In genomic region chr15:63874616-63875015, GRCh38 we compare ENCODE assay signal across 17 cellular contexts. TPM values are rescaled to one million over a fixed set of nuclear protein-coding genes. Genes with fewer than 3 reads are reported as not detected.
DNase-seq lines count a peak whose midpoint lies in the region; ATAC-seq, FAIRE-seq and TF ChIP-seq lines count a peak whose summit lies in the region.
"Had no signal": no experiment of that assay in that cellular context is flagged by ENCODE, and none has a peak within 500 bp of the region (broad histone marks: within the 10 kb centered on the region; RNA-seq: fewer than 3 reads in every experiment).

No MANE protein-coding gene starts in this region.

- WGBS in psoas muscle, 3 donors, result 64 to 79% (median 67%) methylated on average over 4 of the region's 4 CpGs

- no peak for TF ChIP-seq CTCF in HCT116 (IDR thresholded peaks at IDR 0.05 in 2 of 3, conservative IDR thresholded peaks at IDR 0.05 in 1 of 3; ENCODE audit: borderline replicate concordance in 1 of 3, insufficient read depth in 1 of 3, low read depth in 2 of 3, low read length in 2 of 3)
- TF ChIP-seq CTCF in bronchial epithelial cell (IDR thresholded peaks at IDR 0.05; ENCODE audit: insufficient read depth, low read length, severe bottlenecking), result no peak
- no peak for TF ChIP-seq CTCF in psoas muscle (IDR thresholded peaks at IDR 0.05)

- H3K4me3 ChIP-seq in HCT116 (replicated peaks in 1 of 2; ENCODE audit: low read depth in 1 of 2, low read length in 2 of 2), result no peak overlapping the region; a peak in 1 of 4 replicates
- no peak overlapping the region for H3K4me3 ChIP-seq in bronchial epithelial cell (ENCODE audit: low read depth, low read length)
- no peak overlapping the region for H3K4me3 ChIP-seq in psoas muscle
- H3K4me3 ChIP-seq: BLaER1 had no signal

- H3K9me3 ChIP-seq in HCT116 (ENCODE audit: control insufficient read depth in 1 of 2, insufficient read depth in 1 of 2, low read depth in 1 of 2, low read length in 2 of 2), result no peaks in the 10 kb centered on the region
- H3K9me3 ChIP-seq in psoas muscle, result no peaks in the 10 kb centered on the region
- H3K9me3 ChIP-seq: BLaER1 had no signal

- no peak for TF ChIP-seq POLR2A in HCT116 (IDR thresholded peaks at IDR 0.05; ENCODE audit: borderline replicate concordance, extremely low read depth, insufficient read depth, insufficient read length)

- H4K20me1 ChIP-seq in HCT116 (ENCODE audit: insufficient read depth), result no peaks in the 10 kb centered on the region
- H4K20me1 ChIP-seq: BLaER1 had no signal

- peak overlapping the region; percentile 52 for H3K4me2 ChIP-seq in HCT116 (ENCODE audit: low read length)
- H3K4me2 ChIP-seq: BLaER1 had no signal

- H3K27ac ChIP-seq in HCT116 (ENCODE audit: low read depth, low read length) (no peak overlapping the region), psoas muscle (no peak overlapping the region)
- H3K27ac ChIP-seq: BLaER1, HL-60 had no signal

- H2AFZ ChIP-seq in HCT116 (ENCODE audit: low read depth, low read length, poor library complexity, severe bottlenecking), result no peak overlapping the region

- H3K27ac Mint-ChIP-seq in stimulated activated naive CD8-positive, alpha-beta T cell treated with anti-CD3 and anti-CD28 coated beads, Interleukin-15, amount 100 ng/mL, for 72 hours, result no peak overlapping the region
- H3K27ac Mint-ChIP-seq: CD14-positive monocyte, H9 had no signal

- CTCF ChIA-PET in HCT116 (lab: Charles Lee), result no interaction called here

- POLR2A ChIA-PET in HCT116 (lab: Charles Lee), result no interaction called here

- H3K4me1 Mint-ChIP-seq in stimulated activated naive CD8-positive, alpha-beta T cell treated with anti-CD3 and anti-CD28 coated beads, Interleukin-15, amount 100 ng/mL, for 72 hours, result peaks cover 20% of the 10 kb centered on the region

- RAD21 ChIA-PET in HCT116 (lab: Charles Lee; ENCODE audit: low non-redundant PET in 1 of 2, low total read pairs in 2 of 2, uncharacterized antibody in 2 of 2, unreplicated experiment in 2 of 2), result no interaction called here

- H3K36me3 ChIP-seq in HCT116 (ENCODE audit: control insufficient read depth in 1 of 2, insufficient read depth in 2 of 2, low read length in 2 of 2) (no peaks in the 10 kb centered on the region), bronchial epithelial cell (ENCODE audit: control insufficient read depth, insufficient read depth, low read length) (no peaks in the 10 kb centered on the region), psoas muscle (ENCODE audit: insufficient read depth in 1 of 2, low read depth in 1 of 2) (no peaks in the 10 kb centered on the region)
- H3K36me3 ChIP-seq: BLaER1 had no signal

- intact Hi-C loops in HCT116 (cut with micrococcal nuclease), result no loop called here
- intact Hi-C loops in psoas muscle (cut with DNase I), result no loop called here

- BruUV-seq in HCT116 (replicated peaks; lab: Mats Ljungman, UMichigan), result no TSS peak

- H3K9me2 ChIP-seq in HCT116 (ENCODE audit: insufficient read depth), result no peaks in the 10 kb centered on the region

- H3K4me1 ChIP-seq in HCT116 (ENCODE audit: control insufficient read depth in 1 of 2, insufficient read depth in 2 of 2, low read length in 2 of 2), result peaks cover 15 to 47% of the 10 kb centered on the region in 2 experiments
- H3K4me1 ChIP-seq in psoas muscle, result no peaks in the 10 kb centered on the region

- no peaks in the 10 kb centered on the region for H3K27me3 ChIP-seq in HCT116 (ENCODE audit: insufficient read depth, low read length)
- H3K27me3 ChIP-seq in bronchial epithelial cell (ENCODE audit: control insufficient read depth, insufficient read depth, low read length), result no peaks in the 10 kb centered on the region
- H3K27me3 ChIP-seq in psoas muscle (ENCODE audit: insufficient read depth in 3 of 3, low read length in 2 of 3), result no peaks in the 10 kb centered on the region
- H3K27me3 ChIP-seq: BLaER1 had no signal

- no peak overlapping the region for H3K4me3 Mint-ChIP-seq in stimulated activated naive CD8-positive, alpha-beta T cell treated with anti-CD3 and anti-CD28 coated beads, Interleukin-15, amount 100 ng/mL, for 72 hours
- H3K4me3 Mint-ChIP-seq: CD14-positive monocyte; CD4-positive, alpha-beta memory T cell; H9 had no signal

- no peaks in the 10 kb centered on the region for H3K79me2 ChIP-seq in HCT116 (ENCODE audit: insufficient read depth, low read length)

- H3K9ac ChIP-seq in HCT116 (ENCODE audit: low read length), result no peak overlapping the region
- H3K9ac ChIP-seq: BLaER1 had no signal

- H3K27me3 Mint-ChIP-seq in stimulated activated naive CD8-positive, alpha-beta T cell treated with anti-CD3 and anti-CD28 coated beads, Interleukin-15, amount 100 ng/mL, for 72 hours, result no peaks in the 10 kb centered on the region
- H3K27me3 Mint-ChIP-seq: CD4-positive, alpha-beta memory T cell had no signal

- DNase-seq in HCT116 (ENCODE audit: low read depth, low spot score), result no peak
- peak; percentile 29 for DNase-seq in bronchial epithelial cell (ENCODE audit: low read depth)
- peak; percentile 95 for DNase-seq in islet precursor cell
- DNase-seq in effector CD8-positive, alpha-beta T cell (lab: John Stamatoyannopoulos, UW), result no peak
- DNase-seq in stimulated activated naive CD8-positive, alpha-beta T cell treated with anti-CD3 and anti-CD28 coated beads, Interleukin-15, amount 100 ng/mL, for 72 hours, result no peak
- DNase-seq in psoas muscle, result no peak
- DNase-seq: 8988T; CD4-positive, alpha-beta memory T cell; DMS153; DMS79; GF-D8; GOT3; H9 had no signal

- TF ChIP-seq RAD21 in HCT116 (IDR thresholded peaks at IDR 0.05; ENCODE audit: low read depth), result no peak

- H3K9me3 Mint-ChIP-seq in stimulated activated naive CD8-positive, alpha-beta T cell treated with anti-CD3 and anti-CD28 coated beads, Interleukin-15, amount 100 ng/mL, for 72 hours, result peaks cover 0 to 7% of the 10 kb centered on the region in 2 donors

- no peak for FAIRE-seq in bronchial epithelial cell (lab: Jason Lieb, UNC)

- ATAC-seq in HCT116 (peak; percentile 62), SK-N-SH treated with all-trans-retinoic acid at 6 μM for 48 hours (no peak), psoas muscle (no peak)
- ATAC-seq in stimulated activated naive CD8-positive, alpha-beta T cell treated with anti-CD3 and anti-CD28 coated beads, Interleukin-15, amount 100 ng/mL, for 72 hours, result no peak

TF ChIP-seq in HCT116, 20 proteins besides CTCF, POLR2A, EP300 and RAD21 (continues in another document):
- TF ChIP-seq YY1 (IDR thresholded peaks at IDR 0.05; ENCODE audit: extremely low read depth, insufficient replicate concordance, low read depth, low read length) (no peak), ZFX (IDR thresholded peaks at IDR 0.05) (no peak), ELF1 (IDR thresholded peaks at IDR 0.05; ENCODE audit: borderline replicate concordance, low read depth) (no peak)

TF ChIP-seq in SK-N-SH treated with all-trans-retinoic acid at 6 μM for 48 hours, 23 proteins besides CTCF, POLR2A, EP300 and RAD21 (continues in another document):
- TF ChIP-seq ZFP30 (CRISPR knock-in tag; IDR thresholded peaks at IDR 0.05), result no peak
- TF ChIP-seq PATZ1 (CRISPR knock-in tag; IDR thresholded peaks at IDR 0.05; ENCODE audit: borderline replicate concordance), result no peak
- TF ChIP-seq POU6F1 (CRISPR knock-in tag; IDR thresholded peaks at IDR 0.05; ENCODE audit: borderline replicate concordance, low read depth), result no peak
- no peak for TF ChIP-seq RARB (CRISPR knock-in tag; IDR thresholded peaks at IDR 0.05)
- TF ChIP-seq OSR1 (CRISPR knock-in tag; IDR thresholded peaks at IDR 0.05), result no peak
- no peak for TF ChIP-seq ARNTL (CRISPR knock-in tag; IDR thresholded peaks at IDR 0.05; ENCODE audit: borderline replicate concordance, low read depth)
- TF ChIP-seq CSRNP3 (CRISPR knock-in tag; IDR thresholded peaks at IDR 0.05), result no peak
- TF ChIP-seq CSDC2 (CRISPR knock-in tag; IDR thresholded peaks at IDR 0.05), result no peak

RNA-seq across cellular contexts. Expression of gene HERC1, which starts 40.9 kb away (rescaled TPM):
- 32.7 TPM for total RNA-seq in HCT116 (2021; ENCODE audit: unreplicated experiment)
- polyA plus RNA-seq in HCT116 (2012), result 16.0 and 18.1 TPM in 2 replicates
- 38.2 and 53.1 TPM in 2 replicates for total RNA-seq in bronchial epithelial cell
- total RNA-seq in psoas muscle, result 10 to 100 TPM; 54.9 to 98.5 (median 79.5) TPM
- 10 to 100 TPM; 31.4 to 49.9 (median 43.2) TPM for polyA plus RNA-seq in psoas muscle

Comparison
In these comparisons a context has a peak if more than half of its experiments do, and no peak if none do; other contexts are left out.
1. DNase-seq: peak in bronchial epithelial cell (single experiment) and islet precursor cell (single experiment); none in HCT116 (single experiment), effector CD8-positive, alpha-beta T cell (single experiment), stimulated activated naive CD8-positive, alpha-beta T cell treated with anti-CD3 and anti-CD28 coated beads, Interleukin-15, amount 100 ng/mL, for 72 hours (0 of 2) and psoas muscle (0 of 2).